ENCODE assay signal across 1 cellular context in genomic region chr11:111335124-111335535, GRCh38.
TF ChIP-seq lines count a peak whose summit lies in the region.

No MANE protein-coding gene starts in this region.

TF ChIP-seq in HepG2, 621 proteins besides CTCF, POLR2A, EP300 and RAD21 (continued from another document and continues in another):
- TF ChIP-seq GPBP1L1 (CRISPR knock-in tag; IDR thresholded peaks at IDR 0.05) (no peak), SKI (IDR thresholded peaks at IDR 0.05; ENCODE audit: partially characterized antibody) (peak; percentile 54), STAT5B (CRISPR knock-in tag; IDR thresholded peaks at IDR 0.05) (no peak), RBAK (CRISPR knock-in tag; IDR thresholded peaks at IDR 0.05) (no peak), CEBPG (CRISPR knock-in tag; IDR thresholded peaks at IDR 0.05) (peak; percentile 3; the same call in 1 of the 2 replicates), ATF4 (CRISPR knock-in tag; IDR thresholded peaks at IDR 0.05) (no peak), ZNF382 (CRISPR knock-in tag; IDR thresholded peaks at IDR 0.05; ENCODE audit: borderline replicate concordance) (no peak), XBP1 (CRISPR knock-in tag; IDR thresholded peaks at IDR 0.05) (no peak), FOXA1 (IDR thresholded peaks at IDR 0.05) (no peak), FOXA1 (CRISPR knock-in tag; IDR thresholded peaks at IDR 0.05) (peak; percentile 24; the same call in 1 of the 2 replicates), ATRX (CRISPR knock-in tag; IDR thresholded peaks at IDR 0.05; ENCODE audit: borderline replicate concordance) (no peak), ZNF124 (CRISPR knock-in tag; IDR thresholded peaks at IDR 0.05) (no peak), POGZ (CRISPR knock-in tag; IDR thresholded peaks at IDR 0.05) (no peak), NCOA1 (CRISPR knock-in tag; IDR thresholded peaks at IDR 0.05) (no peak; the same call in 1 of the 2 replicates), GTF3A (CRISPR knock-in tag; conservative IDR thresholded peaks at IDR 0.05) (no peak; the same call in 1 of the 2 replicates), BCLAF1 (IDR thresholded peaks at IDR 0.05) (no peak), ZKSCAN8 (CRISPR knock-in tag; IDR thresholded peaks at IDR 0.05; ENCODE audit: borderline replicate concordance) (no peak), ZNF607 (CRISPR knock-in tag; IDR thresholded peaks at IDR 0.05; ENCODE audit: borderline replicate concordance) (no peak; the same call in 1 of the 2 replicates), LCORL (IDR thresholded peaks at IDR 0.05) (no peak), LCORL (CRISPR knock-in tag; IDR thresholded peaks at IDR 0.05) (no peak; the same call in 1 of the 2 replicates), ATAD3A (CRISPR knock-in tag; IDR thresholded peaks at IDR 0.05) (no peak), STAG1 (CRISPR knock-in tag; IDR thresholded peaks at IDR 0.05) (no peak), ZNF414 (CRISPR knock-in tag; IDR thresholded peaks at IDR 0.05) (no peak), ZNF660 (CRISPR knock-in tag; IDR thresholded peaks at IDR 0.05; ENCODE audit: borderline replicate concordance, low read depth) (no peak), PRMT3 (CRISPR knock-in tag; IDR thresholded peaks at IDR 0.05; ENCODE audit: borderline replicate concordance, low read depth) (no peak), ZNF639 (CRISPR knock-in tag; conservative IDR thresholded peaks at IDR 0.05) (0 out of 2 replicates have a peak, but pooled peaks have one; percentile 9), ZNF577 (CRISPR knock-in tag; IDR thresholded peaks at IDR 0.05; ENCODE audit: borderline replicate concordance, low read depth) (no peak), ZNF572 (CRISPR knock-in tag; IDR thresholded peaks at IDR 0.05) (no peak), MAX (IDR thresholded peaks at IDR 0.05) (no peak; the same call in 1 of the 2 replicates), ZNF280D (CRISPR knock-in tag; IDR thresholded peaks at IDR 0.05) (peak; percentile 62), ZBTB1 (CRISPR knock-in tag; IDR thresholded peaks at IDR 0.05; ENCODE audit: borderline replicate concordance) (no peak), SRSF9 (IDR thresholded peaks at IDR 0.05; ENCODE audit: borderline replicate concordance, insufficient read depth, low read depth, low read length, poor library complexity, severe bottlenecking) (no peak), PPARG (CRISPR knock-in tag; conservative IDR thresholded peaks at IDR 0.05) (peak; percentile 64; the same call in 1 of the 2 replicates), IRF2 (CRISPR knock-in tag; IDR thresholded peaks at IDR 0.05) (0 out of 2 replicates have a peak, but pooled peaks have one; percentile 8), BCL3 (CRISPR knock-in tag; IDR thresholded peaks at IDR 0.05) (peak; percentile 55), ZNF747 (CRISPR knock-in tag; IDR thresholded peaks at IDR 0.05; ENCODE audit: borderline replicate concordance) (0 out of 2 replicates have a peak, but pooled peaks have one; percentile 16), MTA3 (CRISPR knock-in tag; IDR thresholded peaks at IDR 0.05) (no peak), ATF7 (IDR thresholded peaks at IDR 0.05) (no peak), ATF7 (CRISPR knock-in tag; IDR thresholded peaks at IDR 0.05) (no peak), ASH2L (IDR thresholded peaks at IDR 0.05; ENCODE audit: insufficient read length, low read depth, low read length) (peak; percentile 74), NCOR1 (IDR thresholded peaks at IDR 0.05; ENCODE audit: borderline replicate concordance, low read length) (peak; percentile 84; the same call in 1 of the 2 replicates), TEAD2 (CRISPR knock-in tag; IDR thresholded peaks at IDR 0.05) (no peak)
- TF ChIP-seq, protein P1, sequence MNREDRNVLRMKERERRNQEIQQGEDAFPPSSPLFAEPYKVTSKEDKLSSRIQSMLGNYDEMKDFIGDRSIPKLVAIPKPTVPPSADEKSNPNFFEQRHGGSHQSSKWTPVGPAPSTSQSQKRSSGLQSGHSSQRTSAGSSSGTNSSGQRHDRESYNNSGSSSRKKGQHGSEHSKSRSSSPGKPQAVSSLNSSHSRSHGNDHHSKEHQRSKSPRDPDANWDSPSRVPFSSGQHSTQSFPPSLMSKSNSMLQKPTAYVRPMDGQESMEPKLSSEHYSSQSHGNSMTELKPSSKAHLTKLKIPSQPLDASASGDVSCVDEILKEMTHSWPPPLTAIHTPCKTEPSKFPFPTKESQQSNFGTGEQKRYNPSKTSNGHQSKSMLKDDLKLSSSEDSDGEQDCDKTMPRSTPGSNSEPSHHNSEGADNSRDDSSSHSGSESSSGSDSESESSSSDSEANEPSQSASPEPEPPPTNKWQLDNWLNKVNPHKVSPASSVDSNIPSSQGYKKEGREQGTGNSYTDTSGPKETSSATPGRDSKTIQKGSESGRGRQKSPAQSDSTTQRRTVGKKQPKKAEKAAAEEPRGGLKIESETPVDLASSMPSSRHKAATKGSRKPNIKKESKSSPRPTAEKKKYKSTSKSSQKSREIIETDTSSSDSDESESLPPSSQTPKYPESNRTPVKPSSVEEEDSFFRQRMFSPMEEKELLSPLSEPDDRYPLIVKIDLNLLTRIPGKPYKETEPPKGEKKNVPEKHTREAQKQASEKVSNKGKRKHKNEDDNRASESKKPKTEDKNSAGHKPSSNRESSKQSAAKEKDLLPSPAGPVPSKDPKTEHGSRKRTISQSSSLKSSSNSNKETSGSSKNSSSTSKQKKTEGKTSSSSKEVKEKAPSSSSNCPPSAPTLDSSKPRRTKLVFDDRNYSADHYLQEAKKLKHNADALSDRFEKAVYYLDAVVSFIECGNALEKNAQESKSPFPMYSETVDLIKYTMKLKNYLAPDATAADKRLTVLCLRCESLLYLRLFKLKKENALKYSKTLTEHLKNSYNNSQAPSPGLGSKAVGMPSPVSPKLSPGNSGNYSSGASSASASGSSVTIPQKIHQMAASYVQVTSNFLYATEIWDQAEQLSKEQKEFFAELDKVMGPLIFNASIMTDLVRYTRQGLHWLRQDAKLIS (CRISPR knock-in tag; IDR thresholded peaks at IDR 0.05): 0 out of 2 replicates have a peak, but pooled peaks have one; percentile 28
- TF ChIP-seq, protein P2, sequence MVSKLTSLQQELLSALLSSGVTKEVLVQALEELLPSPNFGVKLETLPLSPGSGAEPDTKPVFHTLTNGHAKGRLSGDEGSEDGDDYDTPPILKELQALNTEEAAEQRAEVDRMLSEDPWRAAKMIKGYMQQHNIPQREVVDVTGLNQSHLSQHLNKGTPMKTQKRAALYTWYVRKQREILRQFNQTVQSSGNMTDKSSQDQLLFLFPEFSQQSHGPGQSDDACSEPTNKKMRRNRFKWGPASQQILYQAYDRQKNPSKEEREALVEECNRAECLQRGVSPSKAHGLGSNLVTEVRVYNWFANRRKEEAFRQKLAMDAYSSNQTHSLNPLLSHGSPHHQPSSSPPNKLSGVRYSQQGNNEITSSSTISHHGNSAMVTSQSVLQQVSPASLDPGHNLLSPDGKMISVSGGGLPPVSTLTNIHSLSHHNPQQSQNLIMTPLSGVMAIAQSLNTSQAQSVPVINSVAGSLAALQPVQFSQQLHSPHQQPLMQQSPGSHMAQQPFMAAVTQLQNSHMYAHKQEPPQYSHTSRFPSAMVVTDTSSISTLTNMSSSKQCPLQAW (CRISPR knock-in tag; IDR thresholded peaks at IDR 0.05): 0 out of 2 replicates have a peak, but pooled peaks have one; percentile 60
- TF ChIP-seq, protein P3, sequence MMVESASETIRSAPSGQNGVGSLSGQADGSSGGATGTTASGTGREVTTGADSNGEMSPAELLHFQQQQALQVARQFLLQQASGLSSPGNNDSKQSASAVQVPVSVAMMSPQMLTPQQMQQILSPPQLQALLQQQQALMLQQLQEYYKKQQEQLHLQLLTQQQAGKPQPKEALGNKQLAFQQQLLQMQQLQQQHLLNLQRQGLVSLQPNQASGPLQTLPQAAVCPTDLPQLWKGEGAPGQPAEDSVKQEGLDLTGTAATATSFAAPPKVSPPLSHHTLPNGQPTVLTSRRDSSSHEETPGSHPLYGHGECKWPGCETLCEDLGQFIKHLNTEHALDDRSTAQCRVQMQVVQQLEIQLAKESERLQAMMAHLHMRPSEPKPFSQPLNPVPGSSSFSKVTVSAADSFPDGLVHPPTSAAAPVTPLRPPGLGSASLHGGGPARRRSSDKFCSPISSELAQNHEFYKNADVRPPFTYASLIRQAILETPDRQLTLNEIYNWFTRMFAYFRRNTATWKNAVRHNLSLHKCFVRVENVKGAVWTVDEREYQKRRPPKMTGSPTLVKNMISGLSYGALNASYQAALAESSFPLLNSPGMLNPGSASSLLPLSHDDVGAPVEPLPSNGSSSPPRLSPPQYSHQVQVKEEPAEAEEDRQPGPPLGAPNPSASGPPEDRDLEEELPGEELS (CRISPR knock-in tag; IDR thresholded peaks at IDR 0.05): no peak
